In genomic region chr17:64502809-64503208, GRCh38 we compare ENCODE assay signal across 12 cellular contexts. TPM values are rescaled to one million over a fixed set of nuclear protein-coding genes. Genes with fewer than 3 reads are reported as not detected.
DNase-seq lines count a peak whose midpoint lies in the region; ATAC-seq and TF ChIP-seq lines count a peak whose summit lies in the region.
"Had no signal": no experiment of that assay in that cellular context is flagged by ENCODE, and none has a peak within 500 bp of the region (broad histone marks: within the 10 kb centered on the region; RNA-seq: fewer than 3 reads in every experiment).

No MANE protein-coding gene starts in this region.

- no peak for DNase-seq in activated CD4-positive, alpha-beta T cell treated with anti-CD3 and anti-CD28 coated beads for 36 hours
- DNase-seq in activated CD4-positive, alpha-beta T cell treated with anti-CD3 and anti-CD28 coated beads, Interleukin-2, amount 50 U/mL, for 4 hours = no peak
- DNase-seq in SK-N-MC (ENCODE audit: low read depth, low spot score) = no peak
- DNase-seq in esophagus squamous epithelium (lab: John Stamatoyannopoulos, UW) = no peak
- DNase-seq in psoas muscle = no peak
- DNase-seq: activated CD8-positive, alpha-beta memory T cell treated with anti-CD3 and anti-CD28 coated beads, Interleukin-2, amount 50 U/mL, for 48 hours; kidney glomerular epithelial cell; SHP77 had no signal

- TF ChIP-seq CTCF in esophagus squamous epithelium (IDR thresholded peaks at IDR 0.05) (no peak), psoas muscle (IDR thresholded peaks at IDR 0.05) (no peak)

- peaks cover 72% of the 10 kb centered on the region for H3K4me1 Mint-ChIP-seq in activated CD4-positive, alpha-beta T cell treated with anti-CD3 and anti-CD28 coated beads for 36 hours

- H3K27ac ChIP-seq in SK-N-MC (peak overlapping the region; percentile 56), esophagus squamous epithelium (peak overlapping the region in 3 of 4 donors; percentile 45 to 100 (median 99)), psoas muscle (peak overlapping the region; percentile 28)

- no peaks in the 10 kb centered on the region for H3K9me3 Mint-ChIP-seq in activated CD4-positive, alpha-beta T cell treated with anti-CD3 and anti-CD28 coated beads for 36 hours (ENCODE audit: low read depth)

- H3K27me3 ChIP-seq in esophagus squamous epithelium (no peaks in the 10 kb centered on the region), psoas muscle (ENCODE audit: insufficient read depth in 3 of 3, low read length in 2 of 3) (no peaks in the 10 kb centered on the region)

- 72 to 76% methylated on average over 2 of the region's 2 CpGs for WGBS in esophagus squamous epithelium, 2 donors
- 80 to 86% (median 82%) methylated on average over 2 of the region's 2 CpGs for WGBS in psoas muscle, 3 donors

- H3K4me3 ChIP-seq in SK-N-MC (no peak overlapping the region), esophagus squamous epithelium (peak overlapping the region in 1 of 4 donors; percentile 93), psoas muscle (peak overlapping the region; percentile 97)

- H3K4me1 ChIP-seq in esophagus squamous epithelium (peaks cover 21 to 73% (median 49%) of the 10 kb centered on the region in 3 donors), psoas muscle (peaks cover 38% of the 10 kb centered on the region)

- POLR2A ChIA-PET in activated CD4-positive, alpha-beta T cell treated with anti-CD3 and anti-CD28 coated beads for 36 hours (lab: Charles Lee) = interaction anchor here (0.7 to 0.8 kb wide), 2 partner anchors 35 to 120 kb away, joined by 3 read pairs; no protein-coding TSS in a partner anchor

- peak overlapping the region; percentile 100 for H3K9ac ChIP-seq in SK-N-MC (ENCODE audit: insufficient read length)

- intact Hi-C loops in activated CD4-positive, alpha-beta T cell treated with anti-CD3 and anti-CD28 coated beads for 36 hours (cut with DNase I, micrococcal nuclease) = no loop called here
- intact Hi-C loops in esophagus squamous epithelium (cut with DNase I) (no loop called here), psoas muscle (cut with DNase I) (no loop called here)

- ATAC-seq in activated CD4-positive, alpha-beta T cell treated with anti-CD3 and anti-CD28 coated beads for 36 hours = no peak
- no peak for ATAC-seq in psoas muscle
- ATAC-seq in HG03442 (IDR thresholded peaks at IDR 0.05; ENCODE audit: unreplicated experiment) = no peak
- ATAC-seq in esophagus mucosa = no peak
- no peak for ATAC-seq in HG02571 (IDR thresholded peaks at IDR 0.05; ENCODE audit: unreplicated experiment)

- H3K4me3 Mint-ChIP-seq in activated CD4-positive, alpha-beta T cell treated with anti-CD3 and anti-CD28 coated beads for 36 hours = peak overlapping the region; percentile 22

- peaks cover 78% of the 10 kb centered on the region for H3K36me3 ChIP-seq in SK-N-MC (ENCODE audit: insufficient read depth, low read length)
- H3K36me3 ChIP-seq in esophagus squamous epithelium = peaks cover 25 to 72% (median 46%) of the 10 kb centered on the region in 3 donors
- peaks cover 36 to 72% of the 10 kb centered on the region in 2 donors for H3K36me3 ChIP-seq in psoas muscle (ENCODE audit: insufficient read depth in 1 of 2, low read depth in 1 of 2)

- H3K27me3 Mint-ChIP-seq in activated CD4-positive, alpha-beta T cell treated with anti-CD3 and anti-CD28 coated beads for 36 hours = no peaks in the 10 kb centered on the region

- H3K9me3 ChIP-seq in SK-N-MC (ENCODE audit: low read depth, low read length) (no peaks in the 10 kb centered on the region), esophagus squamous epithelium (no peaks in the 10 kb centered on the region), psoas muscle (no peaks in the 10 kb centered on the region)

- no peak for TF ChIP-seq POLR2A in esophagus squamous epithelium (IDR thresholded peaks at IDR 0.05)

- H3K27ac Mint-ChIP-seq in activated CD4-positive, alpha-beta T cell treated with anti-CD3 and anti-CD28 coated beads for 36 hours = peak overlapping the region; percentile 75

- peaks cover 79% of the 10 kb centered on the region for H3K36me3 Mint-ChIP-seq in activated CD4-positive, alpha-beta T cell treated with anti-CD3 and anti-CD28 coated beads for 36 hours (ENCODE audit: low read depth)

- CTCF ChIA-PET in activated CD4-positive, alpha-beta T cell treated with anti-CD3 and anti-CD28 coated beads for 36 hours (lab: Charles Lee) = interaction anchor here (0.8 to 1.6 kb wide), 4 partner anchors 8 to 60 kb away, joined by 3 to 5 read pairs (median 4); no protein-coding TSS in a partner anchor

RNA-seq across cellular contexts. Expression of gene DDX5, which starts 3.3 kb away (rescaled TPM):
- 100 to 1,000 TPM; 575 TPM for total RNA-seq in activated CD4-positive, alpha-beta T cell treated with anti-CD3 and anti-CD28 coated beads for 36 hours
- total RNA-seq in esophagus squamous epithelium (100 to 1,000 TPM; 347 to 847 (median 488) TPM), psoas muscle (100 to 1,000 TPM; 168 to 497 (median 345) TPM), esophagus mucosa (351 TPM)
- 100 to 1,000 TPM; 122 to 272 (median 135) TPM for polyA plus RNA-seq in psoas muscle

RNA-seq across cellular contexts. Expression of gene CEP95, which starts 4.0 kb away (rescaled TPM):
- 10 to 100 TPM; 40.5 to 42.8 TPM for total RNA-seq in activated CD4-positive, alpha-beta T cell treated with anti-CD3 and anti-CD28 coated beads for 36 hours
- total RNA-seq in esophagus squamous epithelium = 10 to 100 TPM; 10.3 to 44.1 (median 23.6) TPM
- 10 to 100 TPM in 3 of 4 donors, 1 to 10 TPM in 1; 9.3 to 21.7 (median 11.6) TPM for total RNA-seq in psoas muscle
- 10 to 100 TPM; 15.7 to 17.4 (median 17.1) TPM for polyA plus RNA-seq in psoas muscle
- 16.2 TPM for total RNA-seq in esophagus mucosa

RNA-seq across cellular contexts. Expression of gene POLG2, which starts 6.0 kb away (rescaled TPM):
- 10 to 100 TPM; 26.9 to 30.2 TPM for total RNA-seq in activated CD4-positive, alpha-beta T cell treated with anti-CD3 and anti-CD28 coated beads for 36 hours
- 10 to 100 TPM in 1 of 4 donors, 1 to 10 TPM in 3; 3.9 to 12.0 (median 8.2) TPM for total RNA-seq in esophagus squamous epithelium
- total RNA-seq in psoas muscle = 1 to 10 TPM; 4.5 to 8.1 (median 6.1) TPM
- 10 to 100 TPM in 1 of 3 donors, 1 to 10 TPM in 2; 4.1 to 12.2 (median 9.4) TPM for polyA plus RNA-seq in psoas muscle
- 4.7 TPM for total RNA-seq in esophagus mucosa

RNA-seq across cellular contexts. Expression of gene MILR1, which starts 53.9 kb away (rescaled TPM):
- under 1 TPM in 1 of 2 experiments, not detected in 1; 0.30 TPM for total RNA-seq in activated CD4-positive, alpha-beta T cell treated with anti-CD3 and anti-CD28 coated beads for 36 hours
- total RNA-seq in esophagus squamous epithelium = 1 to 10 TPM in 3 of 4 donors, under 1 TPM in 1; 0.79 to 8.1 (median 1.8) TPM
- 1 to 10 TPM in 3 of 4 donors, under 1 TPM in 1; 0.95 to 1.3 (median 1.1) TPM for total RNA-seq in psoas muscle
- 1 to 10 TPM in 2 of 3 donors, under 1 TPM in 1; 0.61 to 1.2 (median 1.1) TPM for polyA plus RNA-seq in psoas muscle
- 3.5 TPM for total RNA-seq in esophagus mucosa
- total RNA-seq: A673 had no signal

Comparison
In these comparisons a context has a peak if more than half of its experiments do, and no peak if none do; other contexts are left out.
1. H3K27ac ChIP-seq: peak in every context shown above with its lines; median percentile 99 in esophagus squamous epithelium; 56 in SK-N-MC; 28 in psoas muscle.